ENCODE assay signal across 1 cellular context in genomic region chr1:14969006-14969405, GRCh38.
A peak's percentile ranks its signal among the peaks of the same experiment; 100 is the strongest.
TF ChIP-seq lines count a peak whose summit lies in the region.

No MANE protein-coding gene starts in this region.

TF ChIP-seq in HEK293, 187 proteins besides CTCF, POLR2A, EP300 and RAD21 (continued from another document):
- TF ChIP-seq PATZ1 (tag by site-specific recombination; IDR thresholded peaks at IDR 0.05) (no peak), ZNF37A (tag by site-specific recombination; IDR thresholded peaks at IDR 0.05) (no peak), ZFHX2 (tag by site-specific recombination; conservative IDR thresholded peaks at IDR 0.05) (peak; percentile 84), SP2 (tag by site-specific recombination; IDR thresholded peaks at IDR 0.05) (no peak), ZNF354C (tag by site-specific recombination; IDR thresholded peaks at IDR 0.05; ENCODE audit: borderline replicate concordance, low read depth) (no peak), PBX3 (CRISPR knock-in tag; IDR thresholded peaks at IDR 0.05) (no peak), ZNF48 (tag by site-specific recombination; IDR thresholded peaks at IDR 0.05) (no peak)
TF ChIP-seq in HEK293: peak in this region for 2.
